ENCODE assay signal across 10 cellular contexts in genomic region chr5:115873392-115873791, GRCh38.
A peak's percentile ranks its signal among the peaks of the same experiment; 100 is the strongest.
DNase-seq lines count a peak whose midpoint lies in the region; ATAC-seq lines count a peak whose summit lies in the region.
"Had no signal": no experiment of that assay in that cellular context is flagged by ENCODE, and none has a peak within 500 bp of the region (broad histone marks: within the 10 kb centered on the region; RNA-seq: fewer than 3 reads in every experiment).

No MANE protein-coding gene starts in this region.

- ATAC-seq in HG03432 (IDR thresholded peaks at IDR 0.05; ENCODE audit: unreplicated experiment) (no peak), HG02759 (IDR thresholded peaks at IDR 0.05; ENCODE audit: unreplicated experiment) (no peak)

- DNase-seq in SHP77 (lab: John Stamatoyannopoulos, UW), result peak; percentile 1 to 4
- DNase-seq in SHP77 treated with DMSO at 0.1 percent for 48 hours (lab: John Stamatoyannopoulos, UW), result no peak
- DNase-seq in NCI-H748 (lab: John Stamatoyannopoulos, UW; ENCODE audit: unreplicated experiment), result peak; percentile 77
- peak; percentile 11 for DNase-seq in fibroblast of gingiva (ENCODE audit: low read depth)
- no peak for DNase-seq in HuH-7 (ENCODE audit: low spot score)
- DNase-seq in stimulated activated CD4-positive, alpha-beta T cell treated with anti-CD3 and anti-CD28 coated beads, Interleukin-12 subunit alpha, Interleukin-12 subunit beta, amount 100 ng/mL, for 4 hours, result no peak
- DNase-seq: activated CD4-positive, alpha-beta memory T cell treated with anti-CD3 and anti-CD28 coated beads, Interleukin-2, amount 10 ng/mL, durations not matched to agents 7 days and 5 days; nephron progenitor cell had no signal

Comparison
In these comparisons a context has a peak if more than half of its experiments do, and no peak if none do; other contexts are left out.
1. DNase-seq: peak in SHP77 (2 of 2), NCI-H748 (single experiment) and fibroblast of gingiva (single experiment); none in SHP77 treated with DMSO at 0.1 percent for 48 hours (single experiment), HuH-7 (single experiment) and stimulated activated CD4-positive, alpha-beta T cell treated with anti-CD3 and anti-CD28 coated beads, Interleukin-12 subunit alpha, Interleukin-12 subunit beta, amount 100 ng/mL, for 4 hours (single experiment).